In genomic region chr14:56196274-56196673, GRCh38 we compare ENCODE assay signal across 12 cellular contexts.
A peak's percentile ranks its signal among the peaks of the same experiment; 100 is the strongest.
DNase-seq lines count a peak whose midpoint lies in the region; ATAC-seq, FAIRE-seq and TF ChIP-seq lines count a peak whose summit lies in the region.
"Had no signal": no experiment of that assay in that cellular context is flagged by ENCODE, and none has a peak within 500 bp of the region (broad histone marks: within the 10 kb centered on the region; RNA-seq: fewer than 3 reads in every experiment).

No MANE protein-coding gene starts in this region.

- POLR2A ChIA-PET in K562 (lab: Yijun Ruan, JAX) (interaction anchor here (1.2 kb wide), 1 partner anchor 9 kb away, joined by 3 read pairs; no protein-coding TSS in a partner anchor), A673 (lab: Charles Lee; ENCODE audit: low non-redundant PET) (no interaction called here)

- no peak for FAIRE-seq in K562 (lab: Jason Lieb, UNC)

- H3K79me2 ChIP-seq in K562 (ENCODE audit: control insufficient read depth, insufficient read depth, low read length): no peaks in the 10 kb centered on the region

- peaks cover 19% of the 10 kb centered on the region for H3K4me1 Mint-ChIP-seq in HFFc6 (ENCODE audit: low read depth)
- H3K4me1 Mint-ChIP-seq: endodermal cell had no signal

- H3K27ac ChIP-seq in K562 (ENCODE audit: extremely low read depth, low read depth, low read length) (no peak overlapping the region), ovary (peak overlapping the region; percentile 55), A673 (ENCODE audit: low read depth, low read length, poor library complexity, severe bottlenecking) (no peak overlapping the region)

- ATAC-seq in K562: no peak
- no peak for ATAC-seq in HG03108 (IDR thresholded peaks at IDR 0.05; ENCODE audit: unreplicated experiment)

- H3K27me3 ChIP-seq in K562 (ENCODE audit: control insufficient read depth in 2 of 2, insufficient read depth in 2 of 2, low read length in 2 of 2) (no peaks in the 10 kb centered on the region), ovary (no peaks in the 10 kb centered on the region), A673 (replicated peaks; ENCODE audit: insufficient read depth, low read depth, low read length, poor library complexity) (no peaks in the 10 kb centered on the region)

- H3K9me3 Mint-ChIP-seq in HFFc6: no peaks in the 10 kb centered on the region
- H3K9me3 Mint-ChIP-seq: endodermal cell; naive thymus-derived CD8-positive, alpha-beta T cell had no signal

- CTCF ChIA-PET in K562 (lab: Yijun Ruan, JAX; ENCODE audit: low intra/inter-chr PET ratio): no interaction called here
- CTCF ChIA-PET in A673 (lab: Charles Lee): no interaction called here

- H3K9me3 ChIP-seq in K562 (replicated peaks; ENCODE audit: control insufficient read depth, insufficient read depth, low read depth, low read length) (no peaks in the 10 kb centered on the region), ovary (no peaks in the 10 kb centered on the region), A673 (ENCODE audit: low read depth, low read length, poor library complexity, severe bottlenecking) (no peaks in the 10 kb centered on the region)

- H3K36me3 Mint-ChIP-seq in HFFc6 (ENCODE audit: low read depth): no peaks in the 10 kb centered on the region

- intact Hi-C loops in K562 (cut with micrococcal nuclease) (no loop called here), ovary (cut with DNase I) (no loop called here), A673 (cut with micrococcal nuclease; ENCODE audit: unreplicated experiment) (no loop called here)

- no peaks in the 10 kb centered on the region for H3K36me3 ChIP-seq in K562 (ENCODE audit: control insufficient read depth, insufficient read depth, low read length)
- H3K36me3 ChIP-seq in ovary: no peaks in the 10 kb centered on the region
- no peaks in the 10 kb centered on the region for H3K36me3 ChIP-seq in A673 (ENCODE audit: insufficient read depth, low read length, poor library complexity, severe bottlenecking)

- in situ Hi-C loops in K562 (cut with MboI): no loop called here

- no peak for TF ChIP-seq CTCF in HFFc6 (IDR thresholded peaks at IDR 0.05)
- no peak for TF ChIP-seq CTCF in K562 (IDR thresholded peaks at IDR 0.05 in 2 of 3, conservative IDR thresholded peaks at IDR 0.05 in 1 of 3; ENCODE audit: insufficient read depth in 2 of 3, low read depth in 1 of 3, low read length in 3 of 3)
- TF ChIP-seq CTCF in ovary (IDR thresholded peaks at IDR 0.05): no peak
- no peak for TF ChIP-seq CTCF in A673 (conservative IDR thresholded peaks at IDR 0.05; ENCODE audit: low read depth, low read length)

- no peak overlapping the region for H3K4me3 ChIP-seq in K562
- H3K4me3 ChIP-seq in ovary: no peak overlapping the region
- H3K4me3 ChIP-seq in A673 (ENCODE audit: low read depth, low read length, poor library complexity, severe bottlenecking): no peak overlapping the region

- TF ChIP-seq EP300 in K562 (IDR thresholded peaks at IDR 0.05; ENCODE audit: low read length): no peak
- no peak for TF ChIP-seq EP300 in ovary (IDR thresholded peaks at IDR 0.05)

- no peaks in the 10 kb centered on the region for H3K9me1 ChIP-seq in K562 (ENCODE audit: control insufficient read depth, insufficient read depth, low read length)

- H3K27me3 Mint-ChIP-seq in HFFc6 (ENCODE audit: insufficient read depth): no peaks in the 10 kb centered on the region
- H3K27me3 Mint-ChIP-seq: naive thymus-derived CD8-positive, alpha-beta T cell had no signal

- H3K4me1 ChIP-seq in K562 (replicated peaks in 1 of 2; ENCODE audit: control insufficient read depth in 2 of 2, insufficient read depth in 2 of 2, low read length in 2 of 2) (peaks cover 0 to 32% of the 10 kb centered on the region in 2 experiments; a peak in 4 of 5 replicates), ovary (ENCODE audit: insufficient read depth) (peaks cover 27% of the 10 kb centered on the region), A673 (ENCODE audit: insufficient read depth, low read length, poor library complexity, severe bottlenecking) (no peaks in the 10 kb centered on the region)

- DNase-seq in NCI-H2171 treated with DMSO at 0.1 percent for 48 hours (lab: John Stamatoyannopoulos, UW): peak; percentile 13
- DNase-seq in NCI-H2171 (lab: John Stamatoyannopoulos, UW): no peak
- DNase-seq in HFFc6: no peak
- no peak for DNase-seq in K562 (ENCODE audit: extremely low read depth in 1 of 4, low spot score in 3 of 4)
- DNase-seq in ovary: no peak
- DNase-seq in C1 segment of cervical spinal cord (lab: John Stamatoyannopoulos, UW): no peak
- no peak for DNase-seq in A673 (ENCODE audit: low spot score)
- DNase-seq: activated CD4-positive, CD25-positive, alpha-beta regulatory T cell; activated naive CD4-positive, alpha-beta T cell treated with anti-CD3 and anti-CD28 coated beads, Interleukin-2, amount 50 U/mL, for 16 hours; endodermal cell; naive thymus-derived CD8-positive, alpha-beta T cell had no signal

- BruUV-seq in K562 (replicated peaks; lab: Mats Ljungman, UMichigan) (no TSS peak), A673 (replicated peaks; lab: Mats Ljungman, UMichigan) (no TSS peak)

- no peak overlapping the region for H3K9ac ChIP-seq in K562 (ENCODE audit: insufficient read depth in 1 of 2, low read depth in 2 of 2, low read length in 2 of 2)

- no peaks in the 10 kb centered on the region for H4K20me1 ChIP-seq in K562 (replicated peaks; ENCODE audit: control insufficient read depth, insufficient read depth, low read length)

- H3K27ac Mint-ChIP-seq in HFFc6: peak overlapping the region; percentile 39
- H3K27ac Mint-ChIP-seq: endodermal cell had no signal

- no peak for TF ChIP-seq RAD21 in K562 (CRISPR knock-in tag; conservative IDR thresholded peaks at IDR 0.05 in 1 of 2, IDR thresholded peaks at IDR 0.05 in 1 of 2)

- H3K4me3 Mint-ChIP-seq in HFFc6: peak overlapping the region; percentile 22
- H3K4me3 Mint-ChIP-seq: endodermal cell had no signal

- H2AFZ ChIP-seq in K562 (ENCODE audit: low read depth, low read length): no peak overlapping the region; the same call in 1 of the 2 replicates

- no peak for TF ChIP-seq POLR2A in K562 (conservative IDR thresholded peaks at IDR 0.05)
- TF ChIP-seq POLR2A in ovary (IDR thresholded peaks at IDR 0.05): no peak

- 66% methylated on average over 2 of the region's 2 CpGs for WGBS in K562 (ENCODE audit: insufficient coverage, low coverage, missing lambda C conversion rate)
- WGBS in ovary, 3 donors: 3 to 22% (median 7%) methylated on average over 2 of the region's 2 CpGs

- no peak overlapping the region for H3K4me2 ChIP-seq in K562 (ENCODE audit: insufficient read depth, low read length)

TF ChIP-seq in K562, 482 proteins besides CTCF, POLR2A, EP300 and RAD21 (continues in another document):
- TF ChIP-seq RBM34 (IDR thresholded peaks at IDR 0.05; ENCODE audit: borderline replicate concordance, insufficient read depth, low read length): no peak
- TF ChIP-seq, protein P1, sequence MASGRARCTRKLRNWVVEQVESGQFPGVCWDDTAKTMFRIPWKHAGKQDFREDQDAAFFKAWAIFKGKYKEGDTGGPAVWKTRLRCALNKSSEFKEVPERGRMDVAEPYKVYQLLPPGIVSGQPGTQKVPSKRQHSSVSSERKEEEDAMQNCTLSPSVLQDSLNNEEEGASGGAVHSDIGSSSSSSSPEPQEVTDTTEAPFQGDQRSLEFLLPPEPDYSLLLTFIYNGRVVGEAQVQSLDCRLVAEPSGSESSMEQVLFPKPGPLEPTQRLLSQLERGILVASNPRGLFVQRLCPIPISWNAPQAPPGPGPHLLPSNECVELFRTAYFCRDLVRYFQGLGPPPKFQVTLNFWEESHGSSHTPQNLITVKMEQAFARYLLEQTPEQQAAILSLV (tag; IDR thresholded peaks at IDR 0.05): no peak
- no peak for TF ChIP-seq TCF7L2 (IDR thresholded peaks at IDR 0.05; ENCODE audit: low read depth, low read length)
- no peak for TF ChIP-seq ZNF224 (CRISPR knock-in tag; IDR thresholded peaks at IDR 0.05)
- TF ChIP-seq, protein P2, sequence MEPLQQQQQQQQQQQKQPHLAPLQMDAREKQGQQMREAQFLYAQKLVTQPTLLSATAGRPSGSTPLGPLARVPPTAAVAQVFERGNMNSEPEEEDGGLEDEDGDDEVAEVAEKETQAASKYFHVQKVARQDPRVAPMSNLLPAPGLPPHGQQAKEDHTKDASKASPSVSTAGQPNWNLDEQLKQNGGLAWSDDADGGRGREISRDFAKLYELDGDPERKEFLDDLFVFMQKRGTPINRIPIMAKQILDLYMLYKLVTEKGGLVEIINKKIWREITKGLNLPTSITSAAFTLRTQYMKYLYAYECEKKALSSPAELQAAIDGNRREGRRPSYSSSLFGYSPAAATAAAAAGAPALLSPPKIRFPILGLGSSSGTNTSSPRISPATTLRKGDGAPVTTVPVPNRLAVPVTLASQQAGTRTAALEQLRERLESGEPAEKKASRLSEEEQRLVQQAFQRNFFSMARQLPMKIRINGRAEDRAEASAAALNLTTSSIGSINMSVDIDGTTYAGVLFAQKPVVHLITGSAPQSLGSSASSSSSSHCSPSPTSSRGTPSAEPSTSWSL (CRISPR knock-in tag; IDR thresholded peaks at IDR 0.05; ENCODE audit: borderline replicate concordance): no peak
- 0 out of 2 replicates have a peak, but pooled peaks have one; percentile 3 for TF ChIP-seq GABPA (tag; conservative IDR thresholded peaks at IDR 0.05; ENCODE audit: low read depth)
- TF ChIP-seq, protein P3, sequence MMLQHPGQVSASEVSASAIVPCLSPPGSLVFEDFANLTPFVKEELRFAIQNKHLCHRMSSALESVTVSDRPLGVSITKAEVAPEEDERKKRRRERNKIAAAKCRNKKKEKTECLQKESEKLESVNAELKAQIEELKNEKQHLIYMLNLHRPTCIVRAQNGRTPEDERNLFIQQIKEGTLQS (IDR thresholded peaks at IDR 0.05): peak; percentile 12; the same call in 1 of the 2 replicates
- TF ChIP-seq, protein P3 (CRISPR knock-in tag; conservative IDR thresholded peaks at IDR 0.05): no peak
- no peak for TF ChIP-seq CBX2 (IDR thresholded peaks at IDR 0.05; ENCODE audit: insufficient read depth, low read length, poor library complexity, severe bottlenecking)
- no peak for TF ChIP-seq ZC3H8 (IDR thresholded peaks at IDR 0.05)
- TF ChIP-seq ZFP91 (CRISPR knock-in tag; IDR thresholded peaks at IDR 0.05): no peak

Comparison
In these comparisons a context has a peak if more than half of its experiments do, and no peak if none do; other contexts are left out.
1. H3K27ac ChIP-seq: peak in ovary (2 of 2); none in K562 (single experiment) and A673 (single experiment).